1 cellular context compared by ENCODE assay signal in genomic region chr10:124671486-124672075, GRCh38.
TF ChIP-seq lines count a peak whose summit lies in the region.

No MANE protein-coding gene starts in this region.

TF ChIP-seq in HCT116, 20 proteins besides CTCF, POLR2A, EP300 and RAD21 (continued from another document):
- TF ChIP-seq REST (IDR thresholded peaks at IDR 0.05; ENCODE audit: low read depth), result no peak
